In genomic region chr1:77370588-77371306, GRCh38 we compare ENCODE assay signal across 13 cellular contexts.
DNase-seq lines count a peak whose midpoint lies in the region; ATAC-seq and TF ChIP-seq lines count a peak whose summit lies in the region.
"Had no signal": no experiment of that assay in that cellular context is flagged by ENCODE, and none has a peak within 500 bp of the region (broad histone marks: within the 10 kb centered on the region; RNA-seq: fewer than 3 reads in every experiment).

No MANE protein-coding gene starts in this region.

- H3K9me3 Mint-ChIP-seq in activated naive CD8-positive, alpha-beta T cell treated with anti-CD3 and anti-CD28 coated beads, Interleukin-2, amount 10 ng/mL, durations not matched to agents 7 days and 5 days: no peaks in the 10 kb centered on the region
- H3K9me3 Mint-ChIP-seq in activated naive CD8-positive, alpha-beta T cell treated with anti-CD3 and anti-CD28 coated beads for 36 hours: no peaks in the 10 kb centered on the region
- no peaks in the 10 kb centered on the region for H3K9me3 Mint-ChIP-seq in activated T-helper 17 cell treated with anti-CD3 and anti-CD28 coated beads, Interleukin-2, amount 50 U/mL, for 72 hours
- H3K9me3 Mint-ChIP-seq: CD4-positive, CD25-positive, alpha-beta regulatory T cell had no signal

- POLR2A ChIA-PET in activated naive CD8-positive, alpha-beta T cell treated with anti-CD3 and anti-CD28 coated beads, Interleukin-2, amount 10 ng/mL, durations not matched to agents 7 days and 5 days (lab: Charles Lee): no interaction called here

- no peak for TF ChIP-seq CTCF in foreskin fibroblast (IDR thresholded peaks at IDR 0.05; ENCODE audit: low read depth, low read length)

- no peaks in the 10 kb centered on the region for H3K36me3 Mint-ChIP-seq in activated naive CD8-positive, alpha-beta T cell treated with anti-CD3 and anti-CD28 coated beads, Interleukin-2, amount 10 ng/mL, durations not matched to agents 7 days and 5 days
- H3K36me3 Mint-ChIP-seq in activated naive CD8-positive, alpha-beta T cell treated with anti-CD3 and anti-CD28 coated beads for 36 hours: no peaks in the 10 kb centered on the region
- no peaks in the 10 kb centered on the region for H3K36me3 Mint-ChIP-seq in activated T-helper 17 cell treated with anti-CD3 and anti-CD28 coated beads, Interleukin-2, amount 50 U/mL, for 72 hours (ENCODE audit: low read depth)

- no peak overlapping the region for H3K4me3 Mint-ChIP-seq in activated naive CD8-positive, alpha-beta T cell treated with anti-CD3 and anti-CD28 coated beads, Interleukin-2, amount 10 ng/mL, durations not matched to agents 7 days and 5 days
- H3K4me3 Mint-ChIP-seq in activated naive CD8-positive, alpha-beta T cell treated with anti-CD3 and anti-CD28 coated beads for 36 hours: no peak overlapping the region
- no peak overlapping the region for H3K4me3 Mint-ChIP-seq in activated T-helper 17 cell treated with anti-CD3 and anti-CD28 coated beads, Interleukin-2, amount 50 U/mL, for 72 hours
- H3K4me3 Mint-ChIP-seq: CD4-positive, CD25-positive, alpha-beta regulatory T cell had no signal

- DNase-seq in activated naive CD8-positive, alpha-beta T cell treated with anti-CD3 and anti-CD28 coated beads, Interleukin-2, amount 10 ng/mL, durations not matched to agents 7 days and 5 days: no peak
- DNase-seq in activated naive CD8-positive, alpha-beta T cell treated with anti-CD3 and anti-CD28 coated beads for 36 hours: no peak
- DNase-seq in foreskin fibroblast: peak; percentile 84 to 89
- DNase-seq: glutamatergic neuron; NCI-H1417 treated with DMSO at 0.1 percent for 48 hours; NK-92 treated with Interleukin-12 subunit alpha and Interleukin-12 subunit beta, amount 100 ng/mL, for 24 hours; stimulated activated naive CD4-positive, alpha-beta T cell had no signal

- no peak overlapping the region for H3K4me3 ChIP-seq in foreskin fibroblast (ENCODE audit: low read depth in 1 of 2, low read length in 2 of 2)

- H3K4me1 Mint-ChIP-seq in activated naive CD8-positive, alpha-beta T cell treated with anti-CD3 and anti-CD28 coated beads, Interleukin-2, amount 10 ng/mL, durations not matched to agents 7 days and 5 days: peaks cover 4% of the 10 kb centered on the region
- H3K4me1 Mint-ChIP-seq in activated naive CD8-positive, alpha-beta T cell treated with anti-CD3 and anti-CD28 coated beads for 36 hours: peaks cover 16% of the 10 kb centered on the region
- H3K4me1 Mint-ChIP-seq in activated T-helper 17 cell treated with anti-CD3 and anti-CD28 coated beads, Interleukin-2, amount 50 U/mL, for 72 hours: peaks cover 4% of the 10 kb centered on the region

- H3K27me3 Mint-ChIP-seq in activated naive CD8-positive, alpha-beta T cell treated with anti-CD3 and anti-CD28 coated beads, Interleukin-2, amount 10 ng/mL, durations not matched to agents 7 days and 5 days: no peaks in the 10 kb centered on the region
- no peaks in the 10 kb centered on the region for H3K27me3 Mint-ChIP-seq in activated naive CD8-positive, alpha-beta T cell treated with anti-CD3 and anti-CD28 coated beads for 36 hours
- no peaks in the 10 kb centered on the region for H3K27me3 Mint-ChIP-seq in activated T-helper 17 cell treated with anti-CD3 and anti-CD28 coated beads, Interleukin-2, amount 50 U/mL, for 72 hours

- H3K27ac Mint-ChIP-seq in activated naive CD8-positive, alpha-beta T cell treated with anti-CD3 and anti-CD28 coated beads, Interleukin-2, amount 10 ng/mL, durations not matched to agents 7 days and 5 days: no peak overlapping the region
- no peak overlapping the region for H3K27ac Mint-ChIP-seq in activated naive CD8-positive, alpha-beta T cell treated with anti-CD3 and anti-CD28 coated beads for 36 hours
- no peak overlapping the region for H3K27ac Mint-ChIP-seq in activated T-helper 17 cell treated with anti-CD3 and anti-CD28 coated beads, Interleukin-2, amount 50 U/mL, for 72 hours

- ATAC-seq in activated naive CD8-positive, alpha-beta T cell treated with anti-CD3 and anti-CD28 coated beads, Interleukin-2, amount 10 ng/mL, durations not matched to agents 7 days and 5 days (ENCODE audit: low read depth): peak; percentile 74
- peak; percentile 83 for ATAC-seq in activated T-helper 17 cell treated with anti-CD3 and anti-CD28 coated beads, Interleukin-2, amount 50 U/mL, for 72 hours (replicated peaks)
- ATAC-seq in HG02623 (IDR thresholded peaks at IDR 0.05; ENCODE audit: unreplicated experiment): no peak
- no peak for ATAC-seq in HG03432 (IDR thresholded peaks at IDR 0.05; ENCODE audit: unreplicated experiment)
- no peak for ATAC-seq in HG02642 (IDR thresholded peaks at IDR 0.05; ENCODE audit: poor library complexity, unreplicated experiment)
- ATAC-seq in HG02798 (IDR thresholded peaks at IDR 0.05; ENCODE audit: poor library complexity, unreplicated experiment): no peak

Comparison
In these comparisons a context has a peak if more than half of its experiments do, and no peak if none do; other contexts are left out.
1. ATAC-seq: peak in activated naive CD8-positive, alpha-beta T cell treated with anti-CD3 and anti-CD28 coated beads, Interleukin-2, amount 10 ng/mL, durations not matched to agents 7 days and 5 days (single experiment) and activated T-helper 17 cell treated with anti-CD3 and anti-CD28 coated beads, Interleukin-2, amount 50 U/mL, for 72 hours (single experiment); none in HG02623 (single experiment), HG03432 (single experiment), HG02642 (single experiment) and HG02798 (single experiment).
2. DNase-seq: peak in foreskin fibroblast (2 of 2); none in activated naive CD8-positive, alpha-beta T cell treated with anti-CD3 and anti-CD28 coated beads, Interleukin-2, amount 10 ng/mL, durations not matched to agents 7 days and 5 days (single experiment) and activated naive CD8-positive, alpha-beta T cell treated with anti-CD3 and anti-CD28 coated beads for 36 hours (single experiment).